8 cellular contexts compared by ENCODE assay signal in the genomic region with DNA sequence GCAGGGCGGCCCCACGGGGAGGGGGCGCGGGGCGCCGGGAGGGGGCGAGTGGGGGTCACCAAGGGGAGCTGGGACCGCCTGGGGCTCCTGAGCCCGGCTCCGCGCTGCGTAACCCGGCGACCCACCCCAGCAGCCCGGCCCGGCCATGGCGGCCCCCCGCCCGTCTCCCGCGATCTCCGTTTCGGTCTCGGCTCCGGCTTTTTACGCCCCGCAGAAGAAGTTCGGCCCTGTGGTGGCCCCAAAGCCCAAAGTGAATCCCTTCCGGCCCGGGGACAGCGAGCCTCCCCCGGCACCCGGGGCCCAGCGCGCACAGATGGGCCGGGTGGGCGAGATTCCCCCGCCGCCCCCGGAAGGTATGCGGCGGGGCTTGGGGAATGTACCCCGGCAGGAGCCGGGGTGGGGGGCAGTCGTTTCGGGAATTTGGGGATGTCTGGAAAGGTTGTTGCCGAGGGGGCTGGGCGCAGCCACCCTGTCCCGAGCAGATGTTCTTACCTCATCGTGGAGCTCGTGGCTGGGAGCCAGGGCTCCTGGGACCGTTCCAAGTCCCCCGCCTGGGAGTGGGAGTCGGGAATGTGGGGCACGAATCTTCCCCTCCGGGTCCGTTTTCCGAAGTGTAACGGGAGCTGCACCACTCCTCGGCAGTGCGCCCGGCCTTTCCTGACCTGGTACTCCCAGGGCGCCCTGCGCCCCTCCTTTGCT. TPM values are rescaled to one million over a fixed set of nuclear protein-coding genes. Genes with fewer than 3 reads are reported as not detected.
DNase-seq lines count a peak whose midpoint lies in the region; ATAC-seq and TF ChIP-seq lines count a peak whose summit lies in the region.

No MANE protein-coding gene starts in this region.

- TF ChIP-seq EP300 in gastroesophageal sphincter (IDR thresholded peaks at IDR 0.05), result no peak

- H3K4me1 Mint-ChIP-seq in activated CD4-positive, alpha-beta memory T cell treated with anti-CD3 and anti-CD28 coated beads, Interleukin-2, amount 10 ng/mL, durations not matched to agents 7 days and 5 days, result peaks cover 30% of the 10 kb centered on the region

- ATAC-seq in GM19463 (IDR thresholded peaks at IDR 0.05; ENCODE audit: unreplicated experiment) (peak; percentile 20), HG03558 (IDR thresholded peaks at IDR 0.05; ENCODE audit: extremely low read depth, unreplicated experiment) (peak; percentile 1), gastroesophageal sphincter (peak; percentile 5), omental fat pad (ENCODE audit: low FRiP score) (peak; percentile 6)

- TF ChIP-seq CTCF in gastroesophageal sphincter (IDR thresholded peaks at IDR 0.05) (no peak), omental fat pad (IDR thresholded peaks at IDR 0.05) (no peak)

- peak overlapping the region; percentile 71 to 99 for H3K4me3 ChIP-seq in gastroesophageal sphincter

- H3K27ac Mint-ChIP-seq in activated CD4-positive, alpha-beta memory T cell treated with anti-CD3 and anti-CD28 coated beads, Interleukin-2, amount 10 ng/mL, durations not matched to agents 7 days and 5 days, result peak overlapping the region; percentile 68

- no peaks in the 10 kb centered on the region for H3K27me3 ChIP-seq in gastroesophageal sphincter

- peak; percentile 95 for DNase-seq in DMS 273 (lab: John Stamatoyannopoulos, UW; ENCODE audit: unreplicated experiment)
- DNase-seq in activated CD4-positive, alpha-beta memory T cell treated with anti-CD3 and anti-CD28 coated beads, Interleukin-2, amount 10 ng/mL, durations not matched to agents 7 days and 5 days, result no peak
- peak; percentile 80 for DNase-seq in omental fat pad (ENCODE audit: low spot score)
- DNase-seq in NOMO-1 (lab: John Stamatoyannopoulos, UW; ENCODE audit: unreplicated experiment in 2 of 2), result no peak
- no peak for DNase-seq in NK-92 treated with Interleukin-12 subunit alpha and Interleukin-12 subunit beta, amount 100 ng/mL, for 24 hours (lab: John Stamatoyannopoulos, UW)

- peaks cover 3% of the 10 kb centered on the region for H3K36me3 Mint-ChIP-seq in activated CD4-positive, alpha-beta memory T cell treated with anti-CD3 and anti-CD28 coated beads, Interleukin-2, amount 10 ng/mL, durations not matched to agents 7 days and 5 days (ENCODE audit: low read depth)

- no peaks in the 10 kb centered on the region for H3K9me3 ChIP-seq in gastroesophageal sphincter

- CTCF ChIA-PET in activated CD4-positive, alpha-beta memory T cell treated with anti-CD3 and anti-CD28 coated beads, Interleukin-2, amount 10 ng/mL, durations not matched to agents 7 days and 5 days (lab: Charles Lee), result interaction anchor here (1.6 kb wide), 1 partner anchor 141 kb away, joined by 7 read pairs; no protein-coding TSS in a partner anchor

- TF ChIP-seq POLR2A in gastroesophageal sphincter (IDR thresholded peaks at IDR 0.05), result no peak

- H3K36me3 ChIP-seq in gastroesophageal sphincter, result no peaks in the 10 kb centered on the region

- peak overlapping the region; percentile 96 to 100 (median 99) for H3K27ac ChIP-seq in gastroesophageal sphincter

- no peaks in the 10 kb centered on the region for H3K9me3 Mint-ChIP-seq in activated CD4-positive, alpha-beta memory T cell treated with anti-CD3 and anti-CD28 coated beads, Interleukin-2, amount 10 ng/mL, durations not matched to agents 7 days and 5 days

- POLR2A ChIA-PET in activated CD4-positive, alpha-beta memory T cell treated with anti-CD3 and anti-CD28 coated beads, Interleukin-2, amount 10 ng/mL, durations not matched to agents 7 days and 5 days (lab: Charles Lee), result interaction anchor here (1.0 to 4.9 kb wide), 6 partner anchors 11 to 142 kb away, joined by 3 to 23 read pairs (median 9); a partner anchor contains a TSS

- no peaks in the 10 kb centered on the region for H3K27me3 Mint-ChIP-seq in activated CD4-positive, alpha-beta memory T cell treated with anti-CD3 and anti-CD28 coated beads, Interleukin-2, amount 10 ng/mL, durations not matched to agents 7 days and 5 days

- H3K4me1 ChIP-seq in gastroesophageal sphincter, result peaks cover 0 to 70% (median 45%) of the 10 kb centered on the region in 3 donors

- 0% methylated on average over 1 to 10 of the region's 64 CpGs for WGBS in gastroesophageal sphincter (ENCODE audit: low coverage in 1 of 2), 2 donors

- no peak overlapping the region for H3K4me3 Mint-ChIP-seq in activated CD4-positive, alpha-beta memory T cell treated with anti-CD3 and anti-CD28 coated beads, Interleukin-2, amount 10 ng/mL, durations not matched to agents 7 days and 5 days

RNA-seq across cellular contexts. Expression of a gene that starts 0.4 kb away (rescaled TPM):
- total RNA-seq in activated CD4-positive, alpha-beta memory T cell treated with anti-CD3 and anti-CD28 coated beads, Interleukin-2, amount 10 ng/mL, durations not matched to agents 7 days and 5 days, result 100 to 1,000 TPM; 235 to 249 TPM
- total RNA-seq in gastroesophageal sphincter, result 100 to 1,000 TPM; 111 to 389 (median 146) TPM
- 100 to 1,000 TPM in 1 of 4 donors, 10 to 100 TPM in 3; 48.2 to 138 (median 62.8) TPM for total RNA-seq in omental fat pad

RNA-seq across cellular contexts. Expression of a gene that starts 19.1 kb away (rescaled TPM):
- 1 to 10 TPM; 1.2 TPM for total RNA-seq in activated CD4-positive, alpha-beta memory T cell treated with anti-CD3 and anti-CD28 coated beads, Interleukin-2, amount 10 ng/mL, durations not matched to agents 7 days and 5 days
- 1 to 10 TPM in 2 of 4 donors, under 1 TPM in 2; 0.31 to 2.4 (median 1.2) TPM for total RNA-seq in gastroesophageal sphincter
- total RNA-seq in omental fat pad, result 1 to 10 TPM in 1 of 4 donors, under 1 TPM in 3; 0.56 to 1.2 (median 0.77) TPM

RNA-seq across cellular contexts. Expression of a gene that starts 27.1 kb away (rescaled TPM):
- 1 to 10 TPM; 1.1 to 1.2 TPM for total RNA-seq in activated CD4-positive, alpha-beta memory T cell treated with anti-CD3 and anti-CD28 coated beads, Interleukin-2, amount 10 ng/mL, durations not matched to agents 7 days and 5 days
- 1 to 10 TPM in 1 of 4 donors, under 1 TPM in 1, not detected in 2; 0.78 to 2.5 TPM for total RNA-seq in gastroesophageal sphincter
- under 1 TPM in 2 of 4 donors, not detected in 2; 0.13 to 0.46 TPM for total RNA-seq in omental fat pad

Comparison
In these comparisons a context has a peak if more than half of its experiments do, and no peak if none do; other contexts are left out.
1. DNase-seq: peak in DMS 273 (single experiment) and omental fat pad (single experiment); none in activated CD4-positive, alpha-beta memory T cell treated with anti-CD3 and anti-CD28 coated beads, Interleukin-2, amount 10 ng/mL, durations not matched to agents 7 days and 5 days (single experiment), NOMO-1 (0 of 2) and NK-92 treated with Interleukin-12 subunit alpha and Interleukin-12 subunit beta, amount 100 ng/mL, for 24 hours (single experiment).
2. Peak in every context shown above with its lines, with median percentiles within 50 percentile points of each other: ATAC-seq.